8 cellular contexts compared by ENCODE assay signal in genomic region chr1:193103759-193104495, GRCh38. TPM values are rescaled to one million over a fixed set of nuclear protein-coding genes. Genes with fewer than 3 reads are reported as not detected.
DNase-seq lines count a peak whose midpoint lies in the region; ATAC-seq, FAIRE-seq and TF ChIP-seq lines count a peak whose summit lies in the region.

No MANE protein-coding gene starts in this region.

- H3K4me2 ChIP-seq in A549 = peak overlapping the region; percentile 91

- H3K9me3 ChIP-seq in A549 (no peaks in the 10 kb centered on the region), vagina (no peaks in the 10 kb centered on the region)

- CTCF ChIA-PET in A549 (lab: Yijun Ruan, JAX) = interaction anchor here (0.6 to 7.3 kb wide), 10 partner anchors 10 to 67 kb away, joined by 3 to 66 read pairs (median 5); partner anchors contain the start of gene CDC73

- H3K27me3 ChIP-seq in vagina = no peaks in the 10 kb centered on the region

- H3K4me1 ChIP-seq in A549 = peaks cover 17% of the 10 kb centered on the region; the same call in 2 of the 3 replicates
- peaks cover 19% of the 10 kb centered on the region for H3K4me1 ChIP-seq in vagina

- peaks cover 0 to 14% of the 10 kb centered on the region in 2 donors for H3K36me3 ChIP-seq in vagina

- 55% methylated on average over 9 of the region's 9 CpGs for WGBS in A549 (ENCODE audit: missing lambda C conversion rate)

- DNase-seq in A549 (ENCODE audit: low read depth in 1 of 2, low spot score in 1 of 2) (no peak), HFF-Myc (ENCODE audit: extremely low read depth, low read depth) (no peak), astrocyte of the spinal cord (ENCODE audit: low read depth, low spot score) (peak; percentile 31), lung microvascular endothelial cell (ENCODE audit: low read depth in 2 of 2) (peak; percentile 9 to 16), vagina (ENCODE audit: extremely low spot score in 2 of 2) (no peak), NCI-H1417 (lab: John Stamatoyannopoulos, UW) (no peak), ecto neural progenitor cell (ENCODE audit: low spot score) (no peak)

- H3K27ac ChIP-seq in A549 (peak overlapping the region; percentile 76 to 96), vagina (peak overlapping the region; percentile 79)

- ATAC-seq in A549 (no peak), HG02759 (IDR thresholded peaks at IDR 0.05; ENCODE audit: unreplicated experiment) (no peak)

- FAIRE-seq in A549 (lab: Jason Lieb, UNC) = no peak

- intact Hi-C loops in vagina (cut with DNase I) = loop anchor here (2.0 to 5.0 kb wide), 2 partner anchors 17 to 42 kb away; no protein-coding TSS in a partner anchor

- peak overlapping the region; percentile 67 for H3K4me3 ChIP-seq in A549
- peak overlapping the region; percentile 81 for H3K4me3 ChIP-seq in HFF-Myc (replicated peaks; ENCODE audit: low read depth, low read length)
- H3K4me3 ChIP-seq in astrocyte of the spinal cord (ENCODE audit: low read depth, low read length) = peak overlapping the region; percentile 80
- H3K4me3 ChIP-seq in vagina = peak overlapping the region; percentile 70

- no peak for TF ChIP-seq POLR2A in A549 (IDR thresholded peaks at IDR 0.05; ENCODE audit: low read length)
- TF ChIP-seq POLR2A in vagina (IDR thresholded peaks at IDR 0.05) = no peak

- in situ Hi-C loops in astrocyte of the spinal cord (cut with HindIII; ENCODE audit: low sequenced_read_pairs) = no loop called here

- no peak for TF ChIP-seq RAD21 in A549 (conservative IDR thresholded peaks at IDR 0.05 in 1 of 2, IDR thresholded peaks at IDR 0.05 in 1 of 2)

- POLR2A ChIA-PET in A549 (lab: Yijun Ruan, JAX) = interaction anchor here (1.3 to 3.8 kb wide), 6 partner anchors 11 to 45 kb away, joined by 5 to 38 read pairs (median 12); partner anchors contain the start of genes CDC73, RO60 and UCHL5

- no peak for TF ChIP-seq CTCF in A549 (IDR thresholded peaks at IDR 0.05)
- TF ChIP-seq CTCF in HFF-Myc (IDR thresholded peaks at IDR 0.05; ENCODE audit: low read depth, low read length, missing control alignments) = no peak
- no peak for TF ChIP-seq CTCF in astrocyte of the spinal cord (IDR thresholded peaks at IDR 0.05; ENCODE audit: low read depth, low read length)
- no peak for TF ChIP-seq CTCF in vagina (IDR thresholded peaks at IDR 0.05)

- no peak for TF ChIP-seq EP300 in A549 (IDR thresholded peaks at IDR 0.05)

TF ChIP-seq in A549, 52 proteins besides CTCF, POLR2A, EP300 and RAD21:
- TF ChIP-seq HDAC2 (IDR thresholded peaks at IDR 0.05) (no peak), SREBF2 (IDR thresholded peaks at IDR 0.05) (no peak), USF2 (IDR thresholded peaks at IDR 0.05) (no peak), GATA3 (IDR thresholded peaks at IDR 0.05; ENCODE audit: borderline replicate concordance) (no peak), HEYL (CRISPR knock-in tag; IDR thresholded peaks at IDR 0.05) (no peak), HES2 (IDR thresholded peaks at IDR 0.05) (no peak), REST (IDR thresholded peaks at IDR 0.05) (no peak)

RNA-seq across cellular contexts. Expression of gene GLRX2, which starts 1.3 kb away (rescaled TPM):
- polyA plus RNA-seq in A549 (2011; rRNA removed) = 33.5 and 64.8 TPM in 2 replicates
- 14.0 and 16.0 TPM in 2 replicates for polyA plus RNA-seq in A549 (2012; cell fraction: cytosol; rRNA removed)
- 5.8 and 8.7 TPM in 2 replicates for polyA plus RNA-seq in A549 (2012; cell fraction: nucleus; rRNA removed)
- polyA plus RNA-seq in A549 (2017; fragmentation: RNase III; extraction: RNeasy Plus Mini Kit Qiagen cat#74134 plus additional on column Dnase treatment) = 48.8 to 52.4 TPM (median 49.8 TPM) in 3 replicates
- polyA minus RNA-seq in A549 (2011; rRNA and poly(A)+ RNA removed) = 2.4 and 2.8 TPM in 2 replicates
- 3.7 and 6.7 TPM in 2 replicates for total RNA-seq in lung microvascular endothelial cell
- total RNA-seq in vagina = 2.7 TPM

RNA-seq across cellular contexts. Expression of gene CDC73, which starts 17.9 kb away (rescaled TPM):
- polyA plus RNA-seq in A549 (2011; rRNA removed) = 53.6 and 77.9 TPM in 2 replicates
- polyA plus RNA-seq in A549 (2012; cell fraction: cytosol; rRNA removed) = 13.7 and 15.4 TPM in 2 replicates
- 3.8 and 5.3 TPM in 2 replicates for polyA plus RNA-seq in A549 (2012; cell fraction: nucleus; rRNA removed)
- 37.0 to 43.1 TPM (median 42.2 TPM) in 3 replicates for polyA plus RNA-seq in A549 (2017; fragmentation: RNase III; extraction: RNeasy Plus Mini Kit Qiagen cat#74134 plus additional on column Dnase treatment)
- 25.0 and 29.7 TPM in 2 replicates for polyA minus RNA-seq in A549 (2011; rRNA and poly(A)+ RNA removed)
- total RNA-seq in lung microvascular endothelial cell = 8.9 and 12.9 TPM in 2 replicates
- total RNA-seq in vagina = 28.5 TPM

RNA-seq across cellular contexts. Expression of gene RO60, which starts 44.5 kb away (rescaled TPM):
- polyA plus RNA-seq in A549 (2011; rRNA removed) (37.4 and 47.1 TPM in 2 replicates), A549 (2017; fragmentation: RNase III; extraction: RNeasy Plus Mini Kit Qiagen cat#74134 plus additional on column Dnase treatment) (29.6 to 32.0 TPM (median 30.0 TPM) in 3 replicates)
- polyA plus RNA-seq in A549 (2012; cell fraction: cytosol; rRNA removed) = 12.7 and 14.7 TPM in 2 replicates
- polyA plus RNA-seq in A549 (2012; cell fraction: nucleus; rRNA removed) = 8.1 and 9.9 TPM in 2 replicates
- 66.8 and 76.4 TPM in 2 replicates for polyA minus RNA-seq in A549 (2011; rRNA and poly(A)+ RNA removed)
- total RNA-seq in lung microvascular endothelial cell (112 and 154 TPM in 2 replicates), vagina (79.8 TPM)

RNA-seq across cellular contexts. Expression of gene UCHL5, which starts 44.8 kb away (rescaled TPM):
- polyA plus RNA-seq in A549 (2011; rRNA removed) = 37.6 and 68.3 TPM in 2 replicates
- polyA plus RNA-seq in A549 (2012; cell fraction: cytosol; rRNA removed) = 16.0 and 19.8 TPM in 2 replicates
- polyA plus RNA-seq in A549 (2012; cell fraction: nucleus; rRNA removed) = 9.4 and 9.8 TPM in 2 replicates
- polyA plus RNA-seq in A549 (2017; fragmentation: RNase III; extraction: RNeasy Plus Mini Kit Qiagen cat#74134 plus additional on column Dnase treatment) = 53.0 to 68.2 TPM (median 53.0 TPM) in 3 replicates
- 12.7 and 15.5 TPM in 2 replicates for polyA minus RNA-seq in A549 (2011; rRNA and poly(A)+ RNA removed)
- 12.4 and 12.9 TPM in 2 replicates for total RNA-seq in lung microvascular endothelial cell
- 17.4 TPM for total RNA-seq in vagina

Comparison
In these comparisons a context has a peak if more than half of its experiments do, and no peak if none do; other contexts are left out.
1. DNase-seq: peak in astrocyte of the spinal cord (single experiment) and lung microvascular endothelial cell (2 of 2); none in A549 (0 of 2), HFF-Myc (single experiment), vagina (0 of 2), NCI-H1417 (0 of 3) and ecto neural progenitor cell (single experiment).
2. Peak in every context shown above with its lines, with median percentiles within 50 percentile points of each other: H3K4me3 ChIP-seq.